ENCODE assay signal across 22 cellular contexts in the genomic region with DNA sequence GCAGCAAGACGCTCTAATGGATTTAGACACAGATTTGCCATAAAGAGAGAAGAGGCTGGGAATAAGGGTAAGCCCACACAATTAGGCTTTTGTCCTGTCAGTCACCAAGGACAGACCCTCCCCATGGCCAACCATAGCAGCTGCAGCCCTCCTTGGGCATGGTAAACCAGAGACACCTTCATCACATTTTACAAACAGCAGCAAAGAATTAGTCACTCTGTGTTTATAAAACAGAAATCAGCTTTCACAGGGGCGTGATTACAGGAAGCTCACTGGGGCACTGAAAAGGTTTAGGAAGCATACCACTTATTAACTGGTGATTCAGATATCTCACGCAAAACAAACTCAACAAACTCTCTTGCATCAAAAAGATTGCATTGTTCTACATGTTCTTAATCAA. TPM values are rescaled to one million over a fixed set of nuclear protein-coding genes. Genes with fewer than 3 reads are reported as not detected.
A peak's percentile ranks its signal among the peaks of the same experiment; 100 is the strongest.
DNase-seq lines count a peak whose midpoint lies in the region; ATAC-seq, FAIRE-seq and TF ChIP-seq lines count a peak whose summit lies in the region.
"Had no signal": no experiment of that assay in that cellular context is flagged by ENCODE, and none has a peak within 500 bp of the region (broad histone marks: within the 10 kb centered on the region; RNA-seq: fewer than 3 reads in every experiment).

No MANE protein-coding gene starts in this region.

- no peak overlapping the region for H3K4me3 Mint-ChIP-seq in GM23338
- H3K4me3 Mint-ChIP-seq: activated B cell treated with CpG ODN at 0.5 μM for 24 hours; activated T-helper 17 cell treated with anti-CD3 and anti-CD28 coated beads, Interleukin-2, amount 50 U/mL, for 72 hours; stimulated activated naive CD8-positive, alpha-beta T cell treated with anti-CD3 and anti-CD28 coated beads, Interleukin-15, amount 100 ng/mL, for 72 hours had no signal

- H3K9me3 ChIP-seq in pancreas = no peaks in the 10 kb centered on the region
- H3K9me3 ChIP-seq: heart right ventricle had no signal

- no peaks in the 10 kb centered on the region for H3K27me3 Mint-ChIP-seq in GM23338 (ENCODE audit: insufficient read depth, low read depth, poor library complexity)
- H3K27me3 Mint-ChIP-seq: activated B cell treated with CpG ODN at 0.5 μM for 24 hours; activated T-helper 17 cell treated with anti-CD3 and anti-CD28 coated beads, Interleukin-2, amount 50 U/mL, for 72 hours; stimulated activated naive CD8-positive, alpha-beta T cell treated with anti-CD3 and anti-CD28 coated beads, Interleukin-15, amount 100 ng/mL, for 72 hours had no signal

- no peaks in the 10 kb centered on the region for H3K9me3 Mint-ChIP-seq in GM23338

- no peak for FAIRE-seq in bronchial epithelial cell (lab: Jason Lieb, UNC)
- no peak for FAIRE-seq in pancreas (lab: Jason Lieb, UNC)
- FAIRE-seq: kidney had no signal

- H4K20me1 ChIP-seq in GM23338 (replicated peaks; ENCODE audit: insufficient read depth) = no peaks in the 10 kb centered on the region

- no peaks in the 10 kb centered on the region for H3K9me2 ChIP-seq in GM23338 (ENCODE audit: insufficient read depth)

- no peaks in the 10 kb centered on the region for H3K4me1 Mint-ChIP-seq in GM23338
- H3K4me1 Mint-ChIP-seq: activated T-helper 17 cell treated with anti-CD3 and anti-CD28 coated beads, Interleukin-2, amount 50 U/mL, for 72 hours had no signal

- no peaks in the 10 kb centered on the region for H3K27me3 ChIP-seq in bronchial epithelial cell (ENCODE audit: control insufficient read depth, insufficient read depth, low read length)
- H3K27me3 ChIP-seq in pancreas = no peaks in the 10 kb centered on the region
- no peaks in the 10 kb centered on the region for H3K27me3 ChIP-seq in GM23338 (ENCODE audit: insufficient read depth)
- H3K27me3 ChIP-seq: heart right ventricle had no signal

- no peaks in the 10 kb centered on the region for H3K79me2 ChIP-seq in GM23338 (replicated peaks; ENCODE audit: insufficient read depth)

- H3K27ac Mint-ChIP-seq in GM23338 = no peak overlapping the region
- H3K27ac Mint-ChIP-seq: activated B cell treated with CpG ODN at 0.5 μM for 24 hours; activated T-helper 17 cell treated with anti-CD3 and anti-CD28 coated beads, Interleukin-2, amount 50 U/mL, for 72 hours had no signal

- H3K36me3 ChIP-seq in bronchial epithelial cell (ENCODE audit: control insufficient read depth, insufficient read depth, low read length) (no peaks in the 10 kb centered on the region), pancreas (no peaks in the 10 kb centered on the region), GM23338 (ENCODE audit: insufficient read depth) (no peaks in the 10 kb centered on the region)
- H3K36me3 ChIP-seq: heart right ventricle had no signal

- H3F3A ChIP-seq in GM23338 (replicated peaks; ENCODE audit: low read depth) = no peaks in the 10 kb centered on the region

- H3K36me3 Mint-ChIP-seq in GM23338 (ENCODE audit: low read depth) = no peaks in the 10 kb centered on the region

- DNase-seq in EL (peak; percentile 6), NCI-H1417 treated with DMSO at 0.1 percent for 48 hours (lab: John Stamatoyannopoulos, UW) (peak; percentile 11), bronchial epithelial cell (ENCODE audit: low read depth) (peak; percentile 58), pancreas (peak in 3 of 6 donors; percentile 33 to 57 (median 38)), GM23338 (ENCODE audit: low spot score) (no peak), SKM-1 treated with dmso at 0.1 percent for 144 hours (lab: John Stamatoyannopoulos, UW; ENCODE audit: unreplicated experiment) (no peak)
- no peak for DNase-seq in stimulated activated CD4-positive, alpha-beta T cell treated with anti-CD3 and anti-CD28 coated beads, Interleukin-2, amount 100 ng/mL, for 24 hours
- DNase-seq: activated B cell treated with CpG ODN at 0.5 μM for 24 hours; AML-193; amniotic stem cell; cortex of kidney; DMS 273 treated with DMSO at 0.1 percent for 48 hours; erythroblast; heart right ventricle; kidney; NCI-H187 treated with DMSO at 0.1 percent for 48 hours; NCI-H526 treated with DMSO at 0.1 percent for 48 hours; posterior cingulate gyrus; stimulated activated naive CD8-positive, alpha-beta T cell treated with anti-CD3 and anti-CD28 coated beads, Interleukin-15, amount 100 ng/mL, for 72 hours; T-helper 1 cell had no signal

- H3K27ac ChIP-seq in pancreas (peak overlapping the region in 3 of 4 donors; percentile 52 to 95 (median 92)), GM23338 (ENCODE audit: low read depth) (no peak overlapping the region)

- intact Hi-C loops in pancreas (cut with DNase I) = no loop called here

- no peak overlapping the region for H2AFZ ChIP-seq in GM23338

- ATAC-seq in pancreas = peak; percentile 55 to 66 (median 60)
- ATAC-seq in GM23338 = no peak
- no peak for ATAC-seq in HG02885 (IDR thresholded peaks at IDR 0.05; ENCODE audit: poor library complexity, unreplicated experiment)
- ATAC-seq: activated T-helper 17 cell treated with anti-CD3 and anti-CD28 coated beads, Interleukin-2, amount 50 U/mL, for 72 hours; heart right ventricle; stimulated activated naive CD8-positive, alpha-beta T cell treated with anti-CD3 and anti-CD28 coated beads, Interleukin-15, amount 100 ng/mL, for 72 hours had no signal

- H3K4me1 ChIP-seq in pancreas = peaks cover 8 to 16% (median 11%) of the 10 kb centered on the region in 3 donors
- no peaks in the 10 kb centered on the region for H3K4me1 ChIP-seq in GM23338 (ENCODE audit: insufficient read depth)

- WGBS in pancreas, 2 donors = 29 to 35% methylated on average over 3 of the region's 3 CpGs

- H3K4me3 ChIP-seq in bronchial epithelial cell (ENCODE audit: low read depth, low read length) (no peak overlapping the region), pancreas (no peak overlapping the region), GM23338 (no peak overlapping the region)
- H3K4me3 ChIP-seq: heart right ventricle had no signal

- H3K4me2 ChIP-seq in GM23338 = no peak overlapping the region

- TF ChIP-seq CTCF in bronchial epithelial cell (IDR thresholded peaks at IDR 0.05; ENCODE audit: insufficient read depth, low read length, severe bottlenecking) (no peak), pancreas (IDR thresholded peaks at IDR 0.05) (no peak), GM23338 (conservative IDR thresholded peaks at IDR 0.05; ENCODE audit: low read depth in 2 of 2) (no peak)

TF ChIP-seq in GM23338, 12 proteins besides CTCF, POLR2A, EP300 and RAD21 (continues in another document):
- no peak for TF ChIP-seq NANOG (IDR thresholded peaks at IDR 0.05; ENCODE audit: borderline replicate concordance)
- TF ChIP-seq ZNF114 (CRISPR knock-in tag; IDR thresholded peaks at IDR 0.05) = no peak
- no peak for TF ChIP-seq ZNF331 (CRISPR knock-in tag; IDR thresholded peaks at IDR 0.05; ENCODE audit: low read depth)
- no peak for TF ChIP-seq STAT1 (IDR thresholded peaks at IDR 0.05; ENCODE audit: unreplicated experiment)
- TF ChIP-seq, protein P1, sequence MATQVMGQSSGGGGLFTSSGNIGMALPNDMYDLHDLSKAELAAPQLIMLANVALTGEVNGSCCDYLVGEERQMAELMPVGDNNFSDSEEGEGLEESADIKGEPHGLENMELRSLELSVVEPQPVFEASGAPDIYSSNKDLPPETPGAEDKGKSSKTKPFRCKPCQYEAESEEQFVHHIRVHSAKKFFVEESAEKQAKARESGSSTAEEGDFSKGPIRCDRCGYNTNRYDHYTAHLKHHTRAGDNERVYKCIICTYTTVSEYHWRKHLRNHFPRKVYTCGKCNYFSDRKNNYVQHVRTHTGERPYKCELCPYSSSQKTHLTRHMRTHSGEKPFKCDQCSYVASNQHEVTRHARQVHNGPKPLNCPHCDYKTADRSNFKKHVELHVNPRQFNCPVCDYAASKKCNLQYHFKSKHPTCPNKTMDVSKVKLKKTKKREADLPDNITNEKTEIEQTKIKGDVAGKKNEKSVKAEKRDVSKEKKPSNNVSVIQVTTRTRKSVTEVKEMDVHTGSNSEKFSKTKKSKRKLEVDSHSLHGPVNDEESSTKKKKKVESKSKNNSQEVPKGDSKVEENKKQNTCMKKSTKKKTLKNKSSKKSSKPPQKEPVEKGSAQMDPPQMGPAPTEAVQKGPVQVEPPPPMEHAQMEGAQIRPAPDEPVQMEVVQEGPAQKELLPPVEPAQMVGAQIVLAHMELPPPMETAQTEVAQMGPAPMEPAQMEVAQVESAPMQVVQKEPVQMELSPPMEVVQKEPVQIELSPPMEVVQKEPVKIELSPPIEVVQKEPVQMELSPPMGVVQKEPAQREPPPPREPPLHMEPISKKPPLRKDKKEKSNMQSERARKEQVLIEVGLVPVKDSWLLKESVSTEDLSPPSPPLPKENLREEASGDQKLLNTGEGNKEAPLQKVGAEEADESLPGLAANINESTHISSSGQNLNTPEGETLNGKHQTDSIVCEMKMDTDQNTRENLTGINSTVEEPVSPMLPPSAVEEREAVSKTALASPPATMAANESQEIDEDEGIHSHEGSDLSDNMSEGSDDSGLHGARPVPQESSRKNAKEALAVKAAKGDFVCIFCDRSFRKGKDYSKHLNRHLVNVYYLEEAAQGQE (IDR thresholded peaks at IDR 0.05; ENCODE audit: unreplicated experiment) = no peak
- TF ChIP-seq EZH2 (IDR thresholded peaks at IDR 0.05; ENCODE audit: low read depth, unreplicated experiment) = no peak
- TF ChIP-seq EZH2phosphoT487 (IDR thresholded peaks at IDR 0.05; ENCODE audit: unreplicated experiment) = no peak
- TF ChIP-seq POLR2AphosphoS5 (IDR thresholded peaks at IDR 0.05; ENCODE audit: low read depth) = no peak
- TF ChIP-seq CREB1 (CRISPR knock-in tag; IDR thresholded peaks at IDR 0.05; ENCODE audit: low read depth) = no peak

RNA-seq across cellular contexts. Expression of gene ZNF622, which starts 37.3 kb away (rescaled TPM):
- total RNA-seq in bronchial epithelial cell (59.9 and 72.7 TPM in 2 replicates), pancreas (10 to 100 TPM; 23.6 to 52.1 (median 33.1) TPM)
- polyA plus RNA-seq in pancreas (10 to 100 TPM; 19.3 to 21.3 TPM), GM23338 (2016; fragmentation: Nextera tagmentation; extraction: Ambion mirVana) (18.8 and 20.1 TPM in 2 replicates)
- total RNA-seq in GM23338 (2014; rRNA removed; shearing (Covaris generic)) = 26.8 and 30.7 TPM in 2 replicates

Comparison
In these comparisons a context has a peak if more than half of its experiments do, and no peak if none do; other contexts are left out.
1. DNase-seq: peak in EL (single experiment), NCI-H1417 treated with DMSO at 0.1 percent for 48 hours (single experiment) and bronchial epithelial cell (single experiment); none in GM23338 (single experiment), stimulated activated CD4-positive, alpha-beta T cell treated with anti-CD3 and anti-CD28 coated beads, Interleukin-2, amount 100 ng/mL, for 24 hours (0 of 2) and SKM-1 treated with dmso at 0.1 percent for 144 hours (single experiment).
2. ATAC-seq: peak in pancreas (4 of 4); none in GM23338 (single experiment) and HG02885 (single experiment).